In the genomic region with DNA sequence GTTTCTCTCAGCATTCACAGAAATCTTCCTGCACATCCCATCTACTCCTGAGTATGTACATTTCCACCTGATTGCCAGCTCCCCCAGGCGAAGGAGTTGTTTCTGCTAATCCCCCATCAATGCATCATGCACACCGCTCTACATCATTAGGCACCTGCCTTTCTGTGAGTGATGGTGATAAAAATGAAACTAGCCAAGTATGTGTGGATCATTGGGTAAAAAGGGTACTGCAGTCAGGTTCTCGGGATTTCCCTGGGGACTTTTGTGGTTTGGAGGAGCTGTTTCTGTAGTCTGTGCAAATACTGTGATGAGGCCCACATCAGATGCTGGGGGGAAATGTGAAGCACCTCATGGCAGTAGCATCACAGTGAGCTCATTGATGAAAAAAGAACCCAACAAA, we compare ENCODE assay signal across 9 cellular contexts. TPM values are rescaled to one million over a fixed set of nuclear protein-coding genes. Genes with fewer than 3 reads are reported as not detected.
DNase-seq lines count a peak whose midpoint lies in the region; ATAC-seq, FAIRE-seq and TF ChIP-seq lines count a peak whose summit lies in the region.
"Had no signal": no experiment of that assay in that cellular context is flagged by ENCODE, and none has a peak within 500 bp of the region (broad histone marks: within the 10 kb centered on the region; RNA-seq: fewer than 3 reads in every experiment).

No MANE protein-coding gene starts in this region.

- whole genome bisulfite sequencing in GM12878 (ENCODE audit: insufficient coverage, insufficient replicate concordance, low lambda C conversion rate, missing lambda C conversion rate) = 4% methylated on average over 3 of the region's 3 CpGs
- 71 to 83% (median 78%) methylated on average over 3 of the region's 3 CpGs for WGBS in psoas muscle, 3 donors

- TF ChIP-seq RAD21 in GM12878 (IDR thresholded peaks at IDR 0.05; ENCODE audit: insufficient read depth, low read depth, low read length) = peak; percentile 30; the same call in 1 of the 2 replicates

- no peak for TF ChIP-seq CTCF in GM12878 (IDR thresholded peaks at IDR 0.05 in 2 of 3, conservative IDR thresholded peaks at IDR 0.05 in 1 of 3; ENCODE audit: control insufficient read depth in 2 of 3, extremely low read depth in 1 of 3, insufficient read depth in 1 of 3, low read depth in 3 of 3, low read length in 3 of 3)
- no peak for TF ChIP-seq CTCF in psoas muscle (IDR thresholded peaks at IDR 0.05)

- peak; percentile 66 for TF ChIP-seq POLR2A in GM12878 (IDR thresholded peaks at IDR 0.05; ENCODE audit: low read depth, low read length)

- no peak overlapping the region for H2AFZ ChIP-seq in GM12878 (ENCODE audit: control insufficient read depth, low read depth, low read length)

- H3K9ac ChIP-seq in GM12878 (ENCODE audit: control insufficient read depth, insufficient read depth, low read length) = peak overlapping the region; percentile 48

- H3K27me3 ChIP-seq in GM12878 (replicated peaks in 1 of 2; ENCODE audit: control insufficient read depth in 2 of 2, insufficient read depth in 2 of 2, low read length in 1 of 2) = no peaks in the 10 kb centered on the region
- no peaks in the 10 kb centered on the region for H3K27me3 ChIP-seq in psoas muscle (ENCODE audit: insufficient read depth in 3 of 3, low read length in 2 of 3)

- intact Hi-C loops in GM12878 (cut with micrococcal nuclease; ENCODE audit: unreplicated experiment) (loop anchor here (1.0 kb wide), 2 partner anchors 24 to 28 kb away; no protein-coding TSS in a partner anchor), psoas muscle (cut with DNase I) (no loop called here)

- BruUV-seq in GM12878 (replicated peaks; lab: Mats Ljungman, UMichigan) = no TSS peak

- in situ Hi-C loops in GM12878 (cut with MboI) = no loop called here

- H3K9me3 ChIP-seq in GM12878 (replicated peaks; ENCODE audit: control insufficient read depth, insufficient read depth, low read length) (peaks cover 12% of the 10 kb centered on the region), psoas muscle (no peaks in the 10 kb centered on the region)

- H3K4me2 ChIP-seq in GM12878 (ENCODE audit: control insufficient read depth, insufficient read depth) = peak overlapping the region; percentile 61

- H3K4me1 ChIP-seq in GM12878 (ENCODE audit: control insufficient read depth, insufficient read depth, low read length) = peaks cover 46% of the 10 kb centered on the region
- H3K4me1 ChIP-seq in psoas muscle = no peaks in the 10 kb centered on the region

- TF ChIP-seq EP300 in GM12878 (IDR thresholded peaks at IDR 0.05; ENCODE audit: borderline replicate concordance in 1 of 2, control insufficient read depth in 1 of 2, low read depth in 2 of 2, low read length in 2 of 2) = peak; percentile 94

- ATAC-seq in GM18873 (IDR thresholded peaks at IDR 0.05; ENCODE audit: low FRiP score, unreplicated experiment) = peak; percentile 88
- peak; percentile 84 for ATAC-seq in HG02973 (IDR thresholded peaks at IDR 0.05; ENCODE audit: unreplicated experiment)
- peak; percentile 81 for ATAC-seq in GM12878
- peak; percentile 95 for ATAC-seq in stimulated activated naive CD8-positive, alpha-beta T cell treated with anti-CD3 and anti-CD28 coated beads, Interleukin-15, Interleukin-2, amounts not matched to agents 100 U/mL and 50 U/mL, for 24 hours
- ATAC-seq in psoas muscle = no peak
- ATAC-seq: Panc1 had no signal

- RAD21 ChIA-PET in GM12878 (lab: Charles Lee; ENCODE audit: unreplicated experiment) = interaction anchor here (0.9 to 15.0 kb wide), 14 partner anchors 8 to 259 kb away, joined by 3 to 443 read pairs (median 4); a partner anchor contains a TSS

- DNase-seq in RCC 7860 (ENCODE audit: low spot score) (peak; percentile 18), GM12878 (ENCODE audit: low read depth, low spot score) (peak; percentile 95), SKM-1 (lab: John Stamatoyannopoulos, UW; ENCODE audit: unreplicated experiment) (no peak), psoas muscle (no peak), NCI-H1930 (lab: John Stamatoyannopoulos, UW) (no peak)
- peak; percentile 78 for DNase-seq in stimulated activated naive CD8-positive, alpha-beta T cell treated with anti-CD3 and anti-CD28 coated beads, Interleukin-15, Interleukin-2, amounts not matched to agents 100 U/mL and 50 U/mL, for 24 hours

- CTCF ChIA-PET in GM12878 (lab: Yijun Ruan, JAX) = interaction anchor here (0.8 to 14.9 kb wide), 12 partner anchors 9 to 106 kb away, joined by 3 to 263 read pairs (median 4); a partner anchor contains a TSS

- H3K79me2 ChIP-seq in GM12878 (ENCODE audit: control insufficient read depth, insufficient read depth, low read length) = peaks cover 73% of the 10 kb centered on the region

- 0 out of 2 replicates have a peak overlapping the region, but pooled peaks have one; percentile 44 for H3K4me3 ChIP-seq in GM12878
- no peak overlapping the region for H3K4me3 ChIP-seq in psoas muscle

- H3K36me3 ChIP-seq in GM12878 (ENCODE audit: control insufficient read depth in 2 of 2, insufficient read depth in 2 of 2, low read length in 1 of 2) (no peaks in the 10 kb centered on the region; a peak in 1 of 4 replicates), psoas muscle (ENCODE audit: insufficient read depth in 1 of 2, low read depth in 1 of 2) (no peaks in the 10 kb centered on the region)

- POLR2A ChIA-PET in GM12878 (lab: Charles Lee) = interaction anchor here (0.7 to 11.5 kb wide), 12 partner anchors 8 to 501 kb away, joined by 3 to 172 read pairs (median 4); a partner anchor contains a TSS

- FAIRE-seq in RCC 7860 (lab: Jason Lieb, UNC) (no peak), GM12878 (lab: Jason Lieb, UNC) (peak; percentile 80)

- no peaks in the 10 kb centered on the region for H4K20me1 ChIP-seq in GM12878 (ENCODE audit: control insufficient read depth, insufficient read depth)

- peak overlapping the region; percentile 83 for H3K27ac ChIP-seq in GM12878 (ENCODE audit: control insufficient read depth, insufficient read depth)
- no peak overlapping the region for H3K27ac ChIP-seq in psoas muscle

- SMC1A ChIA-PET in GM12878 (lab: Charles Lee; ENCODE audit: uncharacterized antibody, unreplicated experiment) = interaction anchor here (0.6 to 16.2 kb wide), 21 partner anchors 8 to 771 kb away, joined by 3 to 608 read pairs (median 5); a partner anchor contains a TSS

TF ChIP-seq in GM12878, 131 proteins besides CTCF, POLR2A, EP300 and RAD21 (continues in another document):
- TF ChIP-seq TAF1 (IDR thresholded peaks at IDR 0.05; ENCODE audit: borderline replicate concordance, low read depth, low read length) = 0 out of 2 replicates have a peak, but pooled peaks have one; percentile 59
- no peak for TF ChIP-seq RFX5 (IDR thresholded peaks at IDR 0.05; ENCODE audit: low read depth, low read length)
- peak; percentile 86 to 89 for TF ChIP-seq BHLHE40 (IDR thresholded peaks at IDR 0.05; ENCODE audit: borderline replicate concordance in 1 of 2, low read depth in 2 of 2, low read length in 1 of 2)
- TF ChIP-seq ZNF207 (IDR thresholded peaks at IDR 0.05; ENCODE audit: borderline replicate concordance) = 0 out of 2 replicates have a peak, but pooled peaks have one; percentile 34
- TF ChIP-seq, protein P1, sequence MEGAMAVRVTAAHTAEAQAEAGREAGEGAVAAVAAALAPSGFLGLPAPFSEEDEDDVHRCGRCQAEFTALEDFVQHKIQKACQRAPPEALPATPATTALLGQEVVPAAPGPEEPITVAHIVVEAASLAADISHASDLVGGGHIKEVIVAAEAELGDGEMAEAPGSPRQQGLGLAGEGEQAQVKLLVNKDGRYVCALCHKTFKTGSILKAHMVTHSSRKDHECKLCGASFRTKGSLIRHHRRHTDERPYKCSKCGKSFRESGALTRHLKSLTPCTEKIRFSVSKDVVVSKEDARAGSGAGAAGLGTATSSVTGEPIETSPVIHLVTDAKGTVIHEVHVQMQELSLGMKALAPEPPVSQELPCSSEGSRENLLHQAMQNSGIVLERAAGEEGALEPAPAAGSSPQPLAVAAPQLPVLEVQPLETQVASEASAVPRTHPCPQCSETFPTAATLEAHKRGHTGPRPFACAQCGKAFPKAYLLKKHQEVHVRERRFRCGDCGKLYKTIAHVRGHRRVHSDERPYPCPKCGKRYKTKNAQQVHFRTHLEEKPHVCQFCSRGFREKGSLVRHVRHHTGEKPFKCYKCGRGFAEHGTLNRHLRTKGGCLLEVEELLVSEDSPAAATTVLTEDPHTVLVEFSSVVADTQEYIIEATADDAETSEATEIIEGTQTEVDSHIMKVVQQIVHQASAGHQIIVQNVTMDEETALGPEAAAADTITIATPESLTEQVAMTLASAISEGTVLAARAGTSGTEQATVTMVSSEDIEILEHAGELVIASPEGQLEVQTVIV (IDR thresholded peaks at IDR 0.05; ENCODE audit: borderline replicate concordance, partially characterized antibody) = no peak
- TF ChIP-seq IKZF2 (IDR thresholded peaks at IDR 0.05) = peak; percentile 97 to 98
- TF ChIP-seq SPI1 (IDR thresholded peaks at IDR 0.05; ENCODE audit: borderline replicate concordance, insufficient read depth, low read depth, low read length) = peak; percentile 47; the same call in 1 of the 2 replicates
- peak; percentile 97 for TF ChIP-seq IRF4 (IDR thresholded peaks at IDR 0.05; ENCODE audit: low read depth, low read length)
- peak; percentile 95 for TF ChIP-seq IKZF1 (conservative IDR thresholded peaks at IDR 0.05)

RNA-seq across cellular contexts. Expression of a gene that starts 30.4 kb away (rescaled TPM):
- total RNA-seq in GM12878 (2013; cell fraction: nucleolus; rRNA removed) = 79.4 and 87.6 TPM in 2 replicates
- total RNA-seq in GM12878 (2014; rRNA removed) = 31.5 and 34.5 TPM in 2 replicates
- total RNA-seq in GM12878 (2014; rRNA removed; fragmentation: Illumina TruSeq; extraction: Trizol) = 51.0 and 55.6 TPM in 2 replicates
- total RNA-seq in GM12878 (2021) = 51.9 and 54.4 TPM in 2 replicates
- polyA plus RNA-seq in GM12878 (2011; ENCODE audit: low read depth) = 10.7 TPM
- 35.8 and 47.1 TPM in 2 replicates for polyA plus RNA-seq in GM12878 (2011; rRNA removed)
- polyA plus RNA-seq in GM12878 (2011; cell fraction: cytosol; rRNA removed) = 17.7 and 18.9 TPM in 2 replicates
- polyA plus RNA-seq in GM12878 (2011; cell fraction: nucleus; rRNA removed) = 14.0 and 16.6 TPM in 2 replicates
- polyA plus RNA-seq in GM12878 (2012) = 18.5 and 26.3 TPM in 2 replicates
- polyA plus RNA-seq in GM12878 (2014; fragmentation: Illumina TruSeq; extraction: Trizol) = 30.5 and 39.0 TPM in 2 replicates
- 10 to 100 TPM; 13.3 to 15.0 TPM for polyA plus RNA-seq in GM12878 (2014; fragmentation: Nextera tagmentation; extraction: Ambion mirVana)
- 38.5 and 45.0 TPM in 2 replicates for polyA plus RNA-seq in GM12878 (2014; rRNA removed)
- 10 to 100 TPM; 31.4 to 34.9 TPM for polyA plus RNA-seq in GM12878 (2016; fragmentation: Nextera tagmentation; extraction: Ambion mirVana)
- 41.1 and 45.5 TPM in 2 replicates for polyA minus RNA-seq in GM12878 (2011; rRNA and poly(A)+ RNA removed)
- polyA minus RNA-seq in GM12878 (2011; cell fraction: cytosol; rRNA and poly(A)+ RNA removed) = 17.9 and 34.2 TPM in 2 replicates
- 25.5 and 30.0 TPM in 2 replicates for polyA minus RNA-seq in GM12878 (2011; cell fraction: nucleus; rRNA and poly(A)+ RNA removed)
- under 1 TPM in 3 of 4 donors, not detected in 1; 0.02 to 0.27 (median 0.21) TPM for total RNA-seq in psoas muscle
- polyA plus RNA-seq in psoas muscle = under 1 TPM; 0.03 to 1.00 (median 0.09) TPM

Comparison
In these comparisons a context has a peak if more than half of its experiments do, and no peak if none do; other contexts are left out.
1. ATAC-seq: peak in GM18873 (single experiment), HG02973 (single experiment), GM12878 (single experiment) and stimulated activated naive CD8-positive, alpha-beta T cell treated with anti-CD3 and anti-CD28 coated beads, Interleukin-15, Interleukin-2, amounts not matched to agents 100 U/mL and 50 U/mL, for 24 hours (single experiment); none in psoas muscle (0 of 4).
2. DNase-seq: peak in RCC 7860 (single experiment), GM12878 (single experiment) and stimulated activated naive CD8-positive, alpha-beta T cell treated with anti-CD3 and anti-CD28 coated beads, Interleukin-15, Interleukin-2, amounts not matched to agents 100 U/mL and 50 U/mL, for 24 hours (single experiment); none in SKM-1 (single experiment), psoas muscle (0 of 2) and NCI-H1930 (0 of 2).
3. RNA of a gene that starts 30.4 kb away (total RNA-seq): 31.5 to 87.6 TPM in GM12878; 0.02 to 0.27 TPM in psoas muscle; every median in the first group is over 10 times any median in the second.